8 cellular contexts compared by ENCODE assay signal in genomic region chr16:85821441-85821901, GRCh38.
DNase-seq lines count a peak whose midpoint lies in the region; ATAC-seq and TF ChIP-seq lines count a peak whose summit lies in the region.

No MANE protein-coding gene starts in this region.

- in situ Hi-C loops in GM13977 (cut with MboI; ENCODE audit: low pct_unique_long_range_greater_than_20kb, low sequenced_read_pairs, unreplicated experiment) = loop anchor here (5.0 to 25.0 kb wide), 4 partner anchors 81 to 691 kb away; partner anchors contain the start of gene FOXF1

- H3K4me3 ChIP-seq in cardiac fibroblast (replicated peaks in 1 of 2; ENCODE audit: low read depth in 2 of 2, low read length in 2 of 2) = no peak overlapping the region

- DNase-seq in GM13977 (ENCODE audit: low spot score) = peak; percentile 92
- peak; percentile 63 for DNase-seq in NCI-H345 (lab: John Stamatoyannopoulos, UW)
- peak; percentile 79 to 81 for DNase-seq in cardiac fibroblast (ENCODE audit: low read depth in 2 of 2)
- DNase-seq in kidney glomerular epithelial cell (lab: John Stamatoyannopoulos, UW) = peak; percentile 67
- peak; percentile 79 to 80 for DNase-seq in stimulated activated CD4-positive, alpha-beta T cell treated with anti-CD3 and anti-CD28 coated beads, Interleukin-1b, Interleukin-23, amount 100 ng/mL, for 4 hours (ENCODE audit: low read depth in 2 of 2)

- ATAC-seq in HG03139 (IDR thresholded peaks at IDR 0.05; ENCODE audit: unreplicated experiment) = peak; percentile 61
- peak; percentile 78 to 81 for ATAC-seq in activated CD4-positive, CD25-positive, alpha-beta regulatory T cell treated with anti-CD3 and anti-CD28 coated beads, Interleukin-2, amount 50 U/mL, for 24 hours
- ATAC-seq in HG02571 (IDR thresholded peaks at IDR 0.05; ENCODE audit: unreplicated experiment) = no peak

- TF ChIP-seq CTCF in GM13977 (IDR thresholded peaks at IDR 0.05; ENCODE audit: extremely low read depth, insufficient read depth, missing control alignments) = peak; percentile 97
- peak; percentile 90 for TF ChIP-seq CTCF in cardiac fibroblast (IDR thresholded peaks at IDR 0.05; ENCODE audit: low read depth, low read length)
